ENCODE assay signal across 8 cellular contexts in genomic region chr10:114100848-114101741, GRCh38. TPM values are rescaled to one million over a fixed set of nuclear protein-coding genes. Genes with fewer than 3 reads are reported as not detected.
DNase-seq lines count a peak whose midpoint lies in the region; ATAC-seq and TF ChIP-seq lines count a peak whose summit lies in the region.

No MANE protein-coding gene starts in this region.

- H3K27me3 Mint-ChIP-seq in mesothelial cell of epicardium (ENCODE audit: low read depth), result peaks cover 45% of the 10 kb centered on the region

- no peak overlapping the region for H2AFZ ChIP-seq in MM.1S (ENCODE audit: low read length)

- H3K4me3 Mint-ChIP-seq in mesothelial cell of epicardium, result peak overlapping the region; percentile 61

- no peak for ATAC-seq in HG02973 (IDR thresholded peaks at IDR 0.05; ENCODE audit: unreplicated experiment)

- no peaks in the 10 kb centered on the region for H3K9me3 Mint-ChIP-seq in mesothelial cell of epicardium

- no peaks in the 10 kb centered on the region for H3K9me3 ChIP-seq in ectodermal cell (ENCODE audit: control insufficient read depth, low read length)
- H3K9me3 ChIP-seq in MM.1S (replicated peaks; ENCODE audit: insufficient read depth, low read length), result no peaks in the 10 kb centered on the region

- H3K9me2 ChIP-seq in MM.1S (replicated peaks; ENCODE audit: insufficient read depth, low read length), result no peaks in the 10 kb centered on the region

- H3K4me1 ChIP-seq in ectodermal cell (ENCODE audit: control insufficient read depth, insufficient read depth, low read length) (no peaks in the 10 kb centered on the region), MM.1S (ENCODE audit: low read length) (peaks cover 31% of the 10 kb centered on the region)

- H3K4me3 ChIP-seq in ectodermal cell (ENCODE audit: insufficient read depth, low read depth, low read length) (peak overlapping the region; percentile 19), MM.1S (ENCODE audit: low read length) (no peak overlapping the region)

- H3K27ac Mint-ChIP-seq in mesothelial cell of epicardium, result no peak overlapping the region

- no peaks in the 10 kb centered on the region for H3K79me2 ChIP-seq in MM.1S (ENCODE audit: low read length)

- no peak overlapping the region for H3K9ac ChIP-seq in MM.1S (ENCODE audit: low read length)

- H3K4me2 ChIP-seq in MM.1S (ENCODE audit: low read depth, low read length), result no peak overlapping the region

- H3K27me3 ChIP-seq in ectodermal cell (ENCODE audit: control insufficient read depth, insufficient read depth, low read length, poor library complexity, severe bottlenecking) (peaks cover 30% of the 10 kb centered on the region), MM.1S (replicated peaks; ENCODE audit: insufficient read depth, low read length) (no peaks in the 10 kb centered on the region)

- H3F3A ChIP-seq in MM.1S (ENCODE audit: insufficient read depth, low read length), result 0 out of 2 replicates have a peak, but pooled peaks cover 8% of the 10 kb centered on the region

- 17 to 18% methylated on average over 47 of the region's 47 CpGs for WGBS in ectodermal cell, 2 experiments

- H3K27ac ChIP-seq in ectodermal cell (ENCODE audit: insufficient read depth, low read depth, low read length, poor library complexity, severe bottlenecking) (no peak overlapping the region), MM.1S (ENCODE audit: low read length) (no peak overlapping the region)

- H3K36me3 Mint-ChIP-seq in mesothelial cell of epicardium, result no peaks in the 10 kb centered on the region

- H4K20me1 ChIP-seq in MM.1S (ENCODE audit: insufficient read depth, low read length), result no peaks in the 10 kb centered on the region

- DNase-seq in EH (ENCODE audit: low read depth) (peak; percentile 50), NCI-H69 (lab: John Stamatoyannopoulos, UW) (peak; percentile 60), mesothelial cell of epicardium (ENCODE audit: low spot score in 2 of 2, unreplicated experiment in 2 of 2) (peak in 1 of 2 experiments; percentile 50), ureter (ENCODE audit: low spot score) (peak; percentile 45), MM.1S (no peak), C1 segment of cervical spinal cord (lab: John Stamatoyannopoulos, UW) (no peak)

- peaks cover 13% of the 10 kb centered on the region for H3K4me1 Mint-ChIP-seq in mesothelial cell of epicardium

- TF ChIP-seq CTCF in mesothelial cell of epicardium (IDR thresholded peaks at IDR 0.05; ENCODE audit: unreplicated experiment) (no peak), MM.1S (IDR thresholded peaks at IDR 0.05; ENCODE audit: low read length) (no peak)

- H3K36me3 ChIP-seq in ectodermal cell (ENCODE audit: control insufficient read depth, insufficient read depth, low read length) (no peaks in the 10 kb centered on the region), MM.1S (replicated peaks; ENCODE audit: insufficient read depth, low read length) (no peaks in the 10 kb centered on the region)

RNA-seq across cellular contexts. Expression of gene ADRB1, which starts 57.4 kb away (rescaled TPM):
- polyA plus RNA-seq in ectodermal cell (2013, experiment 1 of 4), result not detected
- not detected for polyA plus RNA-seq in ectodermal cell (2013, experiment 2 of 4)
- not detected for polyA plus RNA-seq in ectodermal cell (2013, experiment 3 of 4)
- not detected for polyA plus RNA-seq in ectodermal cell (2013, experiment 4 of 4)
- total RNA-seq in mesothelial cell of epicardium (0.07 to 0.18 TPM in 2 of 3 replicates, not detected in the other), ureter (1.4 TPM)

Comparison
In these comparisons a context has a peak if more than half of its experiments do, and no peak if none do; other contexts are left out.
1. DNase-seq: peak in EH (single experiment), NCI-H69 (single experiment) and ureter (single experiment); none in MM.1S (single experiment) and C1 segment of cervical spinal cord (0 of 14).